25 cellular contexts compared by ENCODE assay signal in the genomic region with DNA sequence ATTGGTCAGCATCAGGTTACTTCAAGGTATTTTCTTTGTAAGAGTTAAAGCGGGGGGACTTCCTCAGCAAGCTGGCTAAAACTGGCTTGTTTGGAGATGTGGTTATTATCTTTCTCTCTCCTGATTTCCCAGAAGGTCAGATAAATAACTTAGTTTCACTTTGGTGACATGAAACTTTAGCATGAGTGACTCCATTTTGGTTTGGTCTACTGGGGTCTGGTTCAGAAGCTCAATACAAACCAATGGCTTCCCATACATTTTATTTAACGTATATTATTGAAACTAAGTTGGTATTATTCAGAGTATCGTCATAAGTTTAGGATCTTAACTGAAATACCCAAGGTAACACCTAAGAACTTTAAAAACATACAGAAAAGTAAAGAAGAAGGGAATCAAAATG. TPM values are rescaled to one million over a fixed set of nuclear protein-coding genes. Genes with fewer than 3 reads are reported as not detected.
DNase-seq lines count a peak whose midpoint lies in the region; ATAC-seq, FAIRE-seq and TF ChIP-seq lines count a peak whose summit lies in the region.
"Had no signal": no experiment of that assay in that cellular context is flagged by ENCODE, and none has a peak within 500 bp of the region (broad histone marks: within the 10 kb centered on the region; RNA-seq: fewer than 3 reads in every experiment).

No MANE protein-coding gene starts in this region.

- H3K9me3 ChIP-seq in K562 (replicated peaks; ENCODE audit: control insufficient read depth, insufficient read depth, low read depth, low read length): no peaks in the 10 kb centered on the region
- no peaks in the 10 kb centered on the region for H3K9me3 ChIP-seq in neural progenitor cell (ENCODE audit: low read depth)
- H3K9me3 ChIP-seq: A549, BE2C, HAP-1 had no signal

- in situ Hi-C loops in K562 (cut with MboI): no loop called here

- WGBS in K562 (ENCODE audit: insufficient coverage, low coverage, missing lambda C conversion rate): 26% methylated on average over 3 of the region's 3 CpGs

- TF ChIP-seq RAD21 in K562 (CRISPR knock-in tag; conservative IDR thresholded peaks at IDR 0.05 in 1 of 2, IDR thresholded peaks at IDR 0.05 in 1 of 2): no peak; a peak in 1 of 4 replicates

- H3K27me3 ChIP-seq in K562 (ENCODE audit: control insufficient read depth in 2 of 2, insufficient read depth in 2 of 2, low read length in 2 of 2) (no peaks in the 10 kb centered on the region), neural progenitor cell (no peaks in the 10 kb centered on the region)
- H3K27me3 ChIP-seq: BE2C; BLaER1 treated with 17β-estradiol and CSF1 and Interleukin-3, amounts not matched to agents 10 nM and 100 nM had no signal

- H4K20me1 ChIP-seq in K562 (replicated peaks; ENCODE audit: control insufficient read depth, insufficient read depth, low read length): no peaks in the 10 kb centered on the region
- no peaks in the 10 kb centered on the region for H4K20me1 ChIP-seq in neural progenitor cell (ENCODE audit: low read depth)
- H4K20me1 ChIP-seq: BLaER1 treated with 17β-estradiol and CSF1 and Interleukin-3, amounts not matched to agents 10 nM and 100 nM had no signal

- TF ChIP-seq CTCF in K562 (IDR thresholded peaks at IDR 0.05 in 2 of 3, conservative IDR thresholded peaks at IDR 0.05 in 1 of 3; ENCODE audit: insufficient read depth in 2 of 3, low read depth in 1 of 3, low read length in 3 of 3): no peak
- TF ChIP-seq CTCF in neural progenitor cell (IDR thresholded peaks at IDR 0.05): no peak

- H3K9me3 Mint-ChIP-seq in neural progenitor cell: no peaks in the 10 kb centered on the region
- H3K9me3 Mint-ChIP-seq in activated naive CD4-positive, alpha-beta T cell treated with anti-CD3 and anti-CD28 coated beads for 36 hours: no peaks in the 10 kb centered on the region
- H3K9me3 Mint-ChIP-seq: CD4-positive, alpha-beta T cell; CD8-positive, alpha-beta memory T cell had no signal

- H3K36me3 ChIP-seq in K562 (ENCODE audit: control insufficient read depth, insufficient read depth, low read length) (no peaks in the 10 kb centered on the region), neural progenitor cell (no peaks in the 10 kb centered on the region)
- H3K36me3 ChIP-seq: BE2C; BLaER1 treated with 17β-estradiol and CSF1 and Interleukin-3, amounts not matched to agents 10 nM and 100 nM; HAP-1 had no signal

- no peak for FAIRE-seq in K562 (lab: Jason Lieb, UNC)
- FAIRE-seq: A549, D721Med, GM12878, GM19239, H54 had no signal

- no peak overlapping the region for H3K4me3 Mint-ChIP-seq in neural progenitor cell
- H3K4me3 Mint-ChIP-seq in activated naive CD4-positive, alpha-beta T cell treated with anti-CD3 and anti-CD28 coated beads for 36 hours: no peak overlapping the region
- H3K4me3 Mint-ChIP-seq: CD14-positive monocyte; CD4-positive, alpha-beta T cell; CD8-positive, alpha-beta memory T cell had no signal

- no peak for TF ChIP-seq POLR2A in K562 (conservative IDR thresholded peaks at IDR 0.05)

- no peak overlapping the region for H3K27ac Mint-ChIP-seq in neural progenitor cell
- no peak overlapping the region for H3K27ac Mint-ChIP-seq in activated naive CD4-positive, alpha-beta T cell treated with anti-CD3 and anti-CD28 coated beads for 36 hours
- H3K27ac Mint-ChIP-seq: CD4-positive, alpha-beta T cell had no signal

- no peaks in the 10 kb centered on the region for H3K9me1 ChIP-seq in K562 (ENCODE audit: control insufficient read depth, insufficient read depth, low read length)

- POLR2A ChIA-PET in K562 (lab: Yijun Ruan, JAX): no interaction called here

- H3K27ac ChIP-seq in K562 (ENCODE audit: extremely low read depth, low read depth, low read length) (no peak overlapping the region), neural progenitor cell (no peak overlapping the region)
- H3K27ac ChIP-seq: A549; BLaER1 treated with 17β-estradiol and CSF1 and Interleukin-3, amounts not matched to agents 10 nM and 100 nM had no signal

- no peaks in the 10 kb centered on the region for H3K79me2 ChIP-seq in K562 (ENCODE audit: control insufficient read depth, insufficient read depth, low read length)
- no peaks in the 10 kb centered on the region for H3K79me2 ChIP-seq in neural progenitor cell (ENCODE audit: low read depth)

- CTCF ChIA-PET in K562 (lab: Yijun Ruan, JAX; ENCODE audit: low intra/inter-chr PET ratio): no interaction called here
- CTCF ChIA-PET in activated naive CD4-positive, alpha-beta T cell treated with anti-CD3 and anti-CD28 coated beads for 36 hours (lab: Charles Lee): interaction anchor here (0.8 kb wide), 1 partner anchor 10 kb away, joined by 3 read pairs; no protein-coding TSS in a partner anchor

- H2AFZ ChIP-seq in K562 (ENCODE audit: low read depth, low read length) (0 out of 2 replicates have a peak overlapping the region, but pooled peaks have one; percentile 44), neural progenitor cell (replicated peaks) (peak overlapping the region; percentile 26)

- no peak overlapping the region for H3K4me3 ChIP-seq in K562
- H3K4me3 ChIP-seq in neural progenitor cell: no peak overlapping the region
- H3K4me3 ChIP-seq: A549; BLaER1 treated with 17β-estradiol and CSF1 and Interleukin-3, amounts not matched to agents 10 nM and 100 nM; GM12878; HAP-1 had no signal

- intact Hi-C loops in K562 (cut with micrococcal nuclease): no loop called here
- intact Hi-C loops in activated naive CD4-positive, alpha-beta T cell treated with anti-CD3 and anti-CD28 coated beads for 36 hours (cut with micrococcal nuclease): no loop called here

- peaks cover 3% of the 10 kb centered on the region for H3F3A ChIP-seq in neural progenitor cell (ENCODE audit: low read depth)

- no peak overlapping the region; a peak in 1 of 4 replicates for H3K9ac ChIP-seq in K562 (ENCODE audit: insufficient read depth in 1 of 2, low read depth in 2 of 2, low read length in 2 of 2)
- no peak overlapping the region for H3K9ac ChIP-seq in neural progenitor cell
- H3K9ac ChIP-seq: BLaER1 treated with 17β-estradiol and CSF1 and Interleukin-3, amounts not matched to agents 10 nM and 100 nM had no signal

- no peaks in the 10 kb centered on the region for H3K4me1 Mint-ChIP-seq in neural progenitor cell
- peaks cover 7% of the 10 kb centered on the region for H3K4me1 Mint-ChIP-seq in activated naive CD4-positive, alpha-beta T cell treated with anti-CD3 and anti-CD28 coated beads for 36 hours (ENCODE audit: low read depth)
- H3K4me1 Mint-ChIP-seq: CD14-positive monocyte; CD8-positive, alpha-beta memory T cell had no signal

- H3K4me1 ChIP-seq in K562 (replicated peaks in 1 of 2; ENCODE audit: control insufficient read depth in 2 of 2, insufficient read depth in 2 of 2, low read length in 2 of 2) (peaks cover 3 to 4% of the 10 kb centered on the region in 2 experiments; a peak in 3 of 5 replicates), neural progenitor cell (no peaks in the 10 kb centered on the region)
- H3K4me1 ChIP-seq: BE2C; BLaER1 treated with 17β-estradiol and CSF1 and Interleukin-3, amounts not matched to agents 10 nM and 100 nM; HAP-1 had no signal

- no TSS peak for BruUV-seq in K562 (replicated peaks; lab: Mats Ljungman, UMichigan)

- DNase-seq in OCI-M1 (lab: John Stamatoyannopoulos, UW) (peak; percentile 65), K562 (ENCODE audit: extremely low read depth in 1 of 4, low spot score in 3 of 4) (no peak), neural progenitor cell (ENCODE audit: low spot score) (no peak), anterior cingulate cortex (lab: John Stamatoyannopoulos, UW) (no peak)
- no peak for DNase-seq in activated naive CD4-positive, alpha-beta T cell treated with anti-CD3 and anti-CD28 coated beads for 36 hours
- DNase-seq: 8988T; ACHN; AML-193; BE2C; CD4-positive, alpha-beta T cell; CD8-positive, alpha-beta memory T cell; DMS 273 treated with DMSO at 0.1 percent for 48 hours; DMS79; EL; GDM1; GOT3 had no signal

- no peaks in the 10 kb centered on the region for H3K36me3 Mint-ChIP-seq in neural progenitor cell
- H3K36me3 Mint-ChIP-seq in activated naive CD4-positive, alpha-beta T cell treated with anti-CD3 and anti-CD28 coated beads for 36 hours (ENCODE audit: low read depth): no peaks in the 10 kb centered on the region
- H3K36me3 Mint-ChIP-seq: CD14-positive monocyte; CD8-positive, alpha-beta memory T cell had no signal

- no peak for ATAC-seq in K562
- no peak for ATAC-seq in GM19467 (IDR thresholded peaks at IDR 0.05; ENCODE audit: unreplicated experiment)
- ATAC-seq: A549, GM12878 had no signal

- TF ChIP-seq EP300 in K562 (IDR thresholded peaks at IDR 0.05; ENCODE audit: low read length): no peak

- H3K27me3 Mint-ChIP-seq in neural progenitor cell (ENCODE audit: insufficient read depth, low read depth): no peaks in the 10 kb centered on the region
- no peaks in the 10 kb centered on the region for H3K27me3 Mint-ChIP-seq in activated naive CD4-positive, alpha-beta T cell treated with anti-CD3 and anti-CD28 coated beads for 36 hours (ENCODE audit: low read depth)
- H3K27me3 Mint-ChIP-seq: CD4-positive, alpha-beta T cell had no signal

- H3K4me2 ChIP-seq in K562 (ENCODE audit: insufficient read depth, low read length) (no peak overlapping the region), neural progenitor cell (no peak overlapping the region)
- H3K4me2 ChIP-seq: A549; BLaER1 treated with 17β-estradiol and CSF1 and Interleukin-3, amounts not matched to agents 10 nM and 100 nM had no signal

TF ChIP-seq in K562, 482 proteins besides CTCF, POLR2A, EP300 and RAD21 (continues in another document):
- no peak for TF ChIP-seq POU5F1 (IDR thresholded peaks at IDR 0.05; ENCODE audit: borderline replicate concordance, low read depth, low read length, partially characterized antibody)

RNA-seq across cellular contexts. Expression of gene AMMECR1L, which starts 41.7 kb away (rescaled TPM):
- 23.9 and 25.5 TPM in 2 replicates for total RNA-seq in K562 (2011; cell fraction: chromatin; rRNA removed; ENCODE audit: low replicate concordance)
- 13.4 and 14.2 TPM in 2 replicates for total RNA-seq in K562 (2011; cell fraction: nucleolus; rRNA removed)
- 14.6 and 16.1 TPM in 2 replicates for total RNA-seq in K562 (2011; cell fraction: nucleoplasm; rRNA removed)
- total RNA-seq in K562 (2014; rRNA removed) (6.5 and 7.3 TPM in 2 replicates), K562 (2014; rRNA removed; fragmentation: Illumina TruSeq; extraction: Trizol) (13.8 and 14.3 TPM in 2 replicates), K562 (2015; rRNA removed; fragmentation: Illumina TruSeq; extraction: Trizol) (11.2 and 11.5 TPM in 2 replicates), K562 (2021) (12.6 and 13.4 TPM in 2 replicates), neural progenitor cell (ENCODE audit: low replicate concordance) (19.0 and 21.0 TPM in 2 replicates)
- polyA plus RNA-seq in K562 (2011; rRNA removed) (7.7 and 9.1 TPM in 2 replicates), K562 (2014; fragmentation: Illumina TruSeq; extraction: Trizol) (15.3 and 15.5 TPM in 2 replicates), K562 (2014; fragmentation: Nextera tagmentation; extraction: Ambion mirVana) (1 to 10 TPM; 3.7 to 4.7 TPM), K562 (2014; rRNA removed) (7.7 and 8.6 TPM in 2 replicates)
- polyA plus RNA-seq in K562 (2011; cell fraction: cytosol; rRNA removed): 6.2 and 9.0 TPM in 2 replicates
- polyA plus RNA-seq in K562 (2011; cell fraction: nucleus; rRNA removed): 16.3 and 17.8 TPM in 2 replicates
- 9.5 and 9.9 TPM in 2 replicates for polyA plus RNA-seq in K562 (2012)
- polyA minus RNA-seq in K562 (2011; rRNA and poly(A)+ RNA removed): 11.9 and 14.3 TPM in 2 replicates
- 5.4 and 7.9 TPM in 2 replicates for polyA minus RNA-seq in K562 (2011; cell fraction: cytosol; rRNA and poly(A)+ RNA removed)
- polyA minus RNA-seq in K562 (2011; cell fraction: nucleus; rRNA and poly(A)+ RNA removed): 7.1 and 10.7 TPM in 2 replicates
- 10 to 100 TPM; 12.7 to 13.1 TPM for total RNA-seq in activated naive CD4-positive, alpha-beta T cell treated with anti-CD3 and anti-CD28 coated beads for 36 hours
